ENCODE assay signal across 11 cellular contexts in the genomic region with DNA sequence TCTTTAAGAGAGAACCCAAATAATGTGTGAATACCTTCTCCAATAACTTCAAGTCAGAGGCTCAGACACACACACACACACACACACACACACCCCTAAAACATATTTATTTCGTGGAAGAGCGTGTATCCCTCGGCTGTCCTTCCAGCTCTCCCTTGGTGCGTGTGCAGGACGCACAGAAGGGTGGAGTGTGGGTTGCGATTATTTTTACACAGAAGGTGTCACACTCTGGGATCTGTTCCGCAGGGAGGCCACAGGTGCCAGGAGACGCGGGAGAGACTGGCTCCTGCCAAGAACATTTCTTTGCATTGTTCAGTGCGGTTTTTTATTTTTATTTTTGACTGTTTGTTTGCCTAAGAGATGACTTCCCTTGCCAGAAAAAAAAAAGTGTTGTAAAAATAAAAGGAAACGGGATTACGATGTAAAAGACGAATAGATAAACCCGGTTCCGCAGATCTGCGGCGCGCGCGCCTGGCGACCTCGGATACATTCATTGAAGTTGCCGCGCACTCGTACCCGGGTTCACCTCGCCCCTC. TPM values are rescaled to one million over a fixed set of nuclear protein-coding genes. Genes with fewer than 3 reads are reported as not detected.
DNase-seq lines count a peak whose midpoint lies in the region; ATAC-seq and TF ChIP-seq lines count a peak whose summit lies in the region.
"Had no signal": no experiment of that assay in that cellular context is flagged by ENCODE, and none has a peak within 500 bp of the region (broad histone marks: within the 10 kb centered on the region; RNA-seq: fewer than 3 reads in every experiment).

No MANE protein-coding gene starts in this region.

- ATAC-seq in T-cell (replicated peaks in 1 of 4), result no peak

- H3K9ac ChIP-seq in fibroblast of lung (ENCODE audit: insufficient read depth, low read length), result no peak overlapping the region
- no peak overlapping the region for H3K9ac ChIP-seq in rectal smooth muscle tissue (ENCODE audit: low read length)
- no peak overlapping the region for H3K9ac ChIP-seq in Karpas-422 (ENCODE audit: low read length)

- no peaks in the 10 kb centered on the region for H3K9me2 ChIP-seq in Karpas-422 (replicated peaks; ENCODE audit: insufficient read depth, low read length)

- no peaks in the 10 kb centered on the region for H3K9me3 Mint-ChIP-seq in T-helper 1 cell treated with Interleukin-12 subunit alpha and Interleukin-12 subunit beta and Interleukin-4 antibody, amounts not matched to agents 30 μg/mL and 1 μg/mL, for 36 hours
- H3K9me3 Mint-ChIP-seq in T-cell, result no peaks in the 10 kb centered on the region

- H3K4me3 ChIP-seq in fibroblast of lung (replicated peaks in 1 of 4; ENCODE audit: control extremely low read depth in 1 of 4, insufficient read depth in 1 of 4, low read depth in 3 of 4, low read length in 4 of 4) (no peak overlapping the region), rectal smooth muscle tissue (ENCODE audit: low read length) (peak overlapping the region; percentile 11), Karpas-422 (ENCODE audit: low read length) (no peak overlapping the region), foreskin fibroblast (ENCODE audit: low read depth in 1 of 2, low read length in 2 of 2) (no peak overlapping the region)
- H3K4me3 ChIP-seq: SJCRH30 had no signal

- H4K20me1 ChIP-seq in fibroblast of lung (ENCODE audit: control insufficient read depth, extremely low read depth, insufficient read depth, low read length) (no peaks in the 10 kb centered on the region), Karpas-422 (ENCODE audit: insufficient read depth, low read depth, low read length) (no peaks in the 10 kb centered on the region)

- H3K4me1 Mint-ChIP-seq in T-helper 1 cell treated with Interleukin-12 subunit alpha and Interleukin-12 subunit beta and Interleukin-4 antibody, amounts not matched to agents 30 μg/mL and 1 μg/mL, for 36 hours (ENCODE audit: low read depth), result peaks cover 18% of the 10 kb centered on the region
- H3K4me1 Mint-ChIP-seq in T-cell, result peaks cover 26 to 31% (median 28%) of the 10 kb centered on the region in 3 donors

- H3K4me1 ChIP-seq in fibroblast of lung (ENCODE audit: control insufficient read depth, extremely low read depth, insufficient read depth, low read length) (no peaks in the 10 kb centered on the region), rectal smooth muscle tissue (ENCODE audit: control insufficient read depth, insufficient read depth, low read length) (peaks cover 7% of the 10 kb centered on the region), Karpas-422 (ENCODE audit: low read length) (no peaks in the 10 kb centered on the region)

- peak overlapping the region; percentile 84 for H3K4me2 ChIP-seq in fibroblast of lung (ENCODE audit: extremely low read depth, insufficient read depth, low read length)
- no peak overlapping the region for H3K4me2 ChIP-seq in Karpas-422 (ENCODE audit: low read depth, low read length, poor library complexity, severe bottlenecking)

- H3K9me3 ChIP-seq in fibroblast of lung (ENCODE audit: control insufficient read depth, insufficient read depth, low read depth, low read length) (no peaks in the 10 kb centered on the region), Karpas-422 (ENCODE audit: low read length) (no peaks in the 10 kb centered on the region)
- H3K9me3 ChIP-seq: SJCRH30 had no signal

- TF ChIP-seq CTCF in fibroblast of lung (conservative IDR thresholded peaks at IDR 0.05 in 1 of 2, IDR thresholded peaks at IDR 0.05 in 1 of 2; ENCODE audit: low read depth in 1 of 2, low read length in 2 of 2), result no peak
- TF ChIP-seq CTCF in foreskin fibroblast (IDR thresholded peaks at IDR 0.05; ENCODE audit: low read depth, low read length), result no peak

- H3K27ac ChIP-seq in fibroblast of lung (ENCODE audit: insufficient read depth, low read length) (no peak overlapping the region), rectal smooth muscle tissue (ENCODE audit: low read depth, low read length) (no peak overlapping the region), Karpas-422 (ENCODE audit: low read length) (no peak overlapping the region)
- H3K27ac ChIP-seq: SJCRH30 had no signal

- peaks cover 13% of the 10 kb centered on the region for H3K36me3 Mint-ChIP-seq in T-helper 1 cell treated with Interleukin-12 subunit alpha and Interleukin-12 subunit beta and Interleukin-4 antibody, amounts not matched to agents 30 μg/mL and 1 μg/mL, for 36 hours (ENCODE audit: low read depth)
- no peaks in the 10 kb centered on the region for H3K36me3 Mint-ChIP-seq in T-cell

- H3K27me3 Mint-ChIP-seq in T-helper 1 cell treated with Interleukin-12 subunit alpha and Interleukin-12 subunit beta and Interleukin-4 antibody, amounts not matched to agents 30 μg/mL and 1 μg/mL, for 36 hours (ENCODE audit: low read depth), result peaks cover 91% of the 10 kb centered on the region
- H3K27me3 Mint-ChIP-seq in T-cell, result peaks cover 68 to 88% of the 10 kb centered on the region in 2 donors

- H3K27me3 ChIP-seq in fibroblast of lung (ENCODE audit: control insufficient read depth, insufficient read depth, low read length) (peaks cover 63% of the 10 kb centered on the region), rectal smooth muscle tissue (ENCODE audit: control insufficient read depth, insufficient read depth, low read length) (peaks cover 52% of the 10 kb centered on the region), Karpas-422 (ENCODE audit: low read length) (no peaks in the 10 kb centered on the region; the same call in 1 of the 2 replicates)

- H2AFZ ChIP-seq in fibroblast of lung (ENCODE audit: low read length) (no peak overlapping the region), Karpas-422 (ENCODE audit: low read length) (no peak overlapping the region)

- H3K4me3 Mint-ChIP-seq in T-helper 1 cell treated with Interleukin-12 subunit alpha and Interleukin-12 subunit beta and Interleukin-4 antibody, amounts not matched to agents 30 μg/mL and 1 μg/mL, for 36 hours, result peak overlapping the region; percentile 71
- peak overlapping the region; percentile 17 to 82 (median 67) for H3K4me3 Mint-ChIP-seq in T-cell

- POLR2A ChIA-PET in T-cell (lab: Charles Lee), result no interaction called here

- H3K27ac Mint-ChIP-seq in T-helper 1 cell treated with Interleukin-12 subunit alpha and Interleukin-12 subunit beta and Interleukin-4 antibody, amounts not matched to agents 30 μg/mL and 1 μg/mL, for 36 hours, result peak overlapping the region; percentile 61
- H3K27ac Mint-ChIP-seq in T-cell, result no peak overlapping the region

- H3K79me2 ChIP-seq in fibroblast of lung (ENCODE audit: control insufficient read depth, insufficient read depth, low read length), result no peaks in the 10 kb centered on the region
- H3K79me2 ChIP-seq in Karpas-422 (ENCODE audit: low read length), result no peaks in the 10 kb centered on the region

- DNase-seq in T-helper 1 cell (no peak), T-cell (no peak), fibroblast of lung (ENCODE audit: low read depth in 2 of 2) (no peak), Karpas-422 (no peak), foreskin fibroblast (no peak), NCI-H2171 (lab: John Stamatoyannopoulos, UW) (no peak)
- DNase-seq: activated gamma-delta T cell, SJCRH30 had no signal

- H3K36me3 ChIP-seq in fibroblast of lung (ENCODE audit: control insufficient read depth, insufficient read depth, low read length), result no peaks in the 10 kb centered on the region
- H3K36me3 ChIP-seq in rectal smooth muscle tissue (ENCODE audit: control insufficient read depth, insufficient read depth, low read length), result no peaks in the 10 kb centered on the region
- H3K36me3 ChIP-seq in Karpas-422 (ENCODE audit: insufficient read depth, low read length), result no peaks in the 10 kb centered on the region
- H3K36me3 ChIP-seq: SJCRH30 had no signal

- CTCF ChIA-PET in T-cell (lab: Charles Lee), result no interaction called here

RNA-seq across cellular contexts. Expression of gene VAX2, which starts 11.9 kb away (rescaled TPM):
- total RNA-seq in T-cell, result not detected
- 1.8 and 2.0 TPM in 2 replicates for total RNA-seq in fibroblast of lung
- polyA plus RNA-seq in fibroblast of lung, result 0.85 and 0.94 TPM in 2 replicates
- 2.1 and 2.8 TPM in 2 replicates for polyA plus RNA-seq in fibroblast of lung (2012)
- polyA minus RNA-seq in fibroblast of lung (ENCODE audit: low replicate concordance), result 0.48 and 0.75 TPM in 2 replicates
- total RNA-seq in Karpas-422 (2014; rRNA removed; shearing (Covaris generic); ENCODE audit: low replicate concordance), result not detected in 2 replicates

RNA-seq across cellular contexts. Expression of gene ATP6V1B1, which starts 47.2 kb away (rescaled TPM):
- total RNA-seq in T-cell (not detected), fibroblast of lung (0.77 and 2.1 TPM in 2 replicates)
- 0.85 and 1.0 TPM in 2 replicates for polyA plus RNA-seq in fibroblast of lung
- 0.44 and 0.55 TPM in 2 replicates for polyA plus RNA-seq in fibroblast of lung (2012)
- polyA minus RNA-seq in fibroblast of lung (ENCODE audit: low replicate concordance), result 4.4 TPM in 1 of 2 replicates, not detected in the other
- total RNA-seq in Karpas-422 (2014; rRNA removed; shearing (Covaris generic); ENCODE audit: low replicate concordance), result not detected in 2 replicates

RNA-seq across cellular contexts. Expression of gene CD207, which starts 52.8 kb away (rescaled TPM):
- total RNA-seq in T-cell (not detected), fibroblast of lung (not detected in 2 replicates)
- polyA plus RNA-seq in fibroblast of lung, result 0.03 TPM in 1 of 2 replicates, not detected in the other
- not detected in 2 replicates for polyA plus RNA-seq in fibroblast of lung (2012)
- polyA minus RNA-seq in fibroblast of lung (ENCODE audit: low replicate concordance), result not detected in 2 replicates
- not detected in 2 replicates for total RNA-seq in Karpas-422 (2014; rRNA removed; shearing (Covaris generic); ENCODE audit: low replicate concordance)
- total RNA-seq: SJCRH30 had no signal
- polyA plus RNA-seq: AG04450 had no signal
